1 cellular context compared by ENCODE assay signal in genomic region chr11:78023426-78023825, GRCh38.
A peak's percentile ranks its signal among the peaks of the same experiment; 100 is the strongest.
TF ChIP-seq lines count a peak whose summit lies in the region.

No MANE protein-coding gene starts in this region.

TF ChIP-seq in H1, 55 proteins besides CTCF, POLR2A, EP300 and RAD21:
- TF ChIP-seq CHD1 (IDR thresholded peaks at IDR 0.05; ENCODE audit: low read depth, low read length) (no peak), CEBPB (IDR thresholded peaks at IDR 0.05; ENCODE audit: low read depth, low read length) (no peak), JUND (IDR thresholded peaks at IDR 0.05; ENCODE audit: low read length) (no peak), SIX5 (IDR thresholded peaks at IDR 0.05; ENCODE audit: low read depth, low read length) (no peak), SP4 (IDR thresholded peaks at IDR 0.05; ENCODE audit: low read length) (no peak), SAP30 (IDR thresholded peaks at IDR 0.05; ENCODE audit: insufficient read depth, insufficient replicate concordance, low read length) (no peak), SP2 (IDR thresholded peaks at IDR 0.05; ENCODE audit: low read length) (no peak), KDM1A (IDR thresholded peaks at IDR 0.05; ENCODE audit: borderline replicate concordance, low read length) (peak; percentile 70; the same call in 1 of the 2 replicates)
